14 cellular contexts compared by ENCODE assay signal in genomic region chr17:48513097-48513496, GRCh38. TPM values are rescaled to one million over a fixed set of nuclear protein-coding genes. Genes with fewer than 3 reads are reported as not detected.
DNase-seq lines count a peak whose midpoint lies in the region; ATAC-seq and TF ChIP-seq lines count a peak whose summit lies in the region.
"Had no signal": no experiment of that assay in that cellular context is flagged by ENCODE, and none has a peak within 500 bp of the region (broad histone marks: within the 10 kb centered on the region; RNA-seq: fewer than 3 reads in every experiment).

No MANE protein-coding gene starts in this region.

- intact Hi-C loops in sigmoid colon (cut with DNase I): no loop called here

- H3K27me3 Mint-ChIP-seq in activated CD8-positive, alpha-beta memory T cell treated with anti-CD3 and anti-CD28 coated beads, Interleukin-2, amount 10 ng/mL, durations not matched to agents 7 days and 5 days: peaks cover 34% of the 10 kb centered on the region
- H3K27me3 Mint-ChIP-seq in T-helper 1 cell treated with Interleukin-12 subunit alpha and Interleukin-12 subunit beta and Interleukin-4 antibody, amounts not matched to agents 30 μg/mL and 1 μg/mL, for 36 hours (ENCODE audit: low read depth): peaks cover 35% of the 10 kb centered on the region
- H3K27me3 Mint-ChIP-seq in effector memory CD8-positive, alpha-beta T cell: peaks cover 13 to 67% of the 10 kb centered on the region in 2 donors

- peak overlapping the region in 2 of 4 donors; percentile 44 to 55 for H3K27ac ChIP-seq in sigmoid colon

- in situ Hi-C loops in G401 (cut with HindIII; ENCODE audit: low sequenced_read_pairs): no loop called here
- in situ Hi-C loops in GM13977 (cut with MboI; ENCODE audit: low pct_unique_long_range_greater_than_20kb, low sequenced_read_pairs, unreplicated experiment): no loop called here

- 17 to 62% methylated on average over 7 of the region's 7 CpGs for WGBS in sigmoid colon, 2 donors

- DNase-seq in activated CD8-positive, alpha-beta memory T cell treated with anti-CD3 and anti-CD28 coated beads, Interleukin-2, amount 10 ng/mL, durations not matched to agents 7 days and 5 days: no peak
- DNase-seq in activated CD8-positive, alpha-beta memory T cell treated with anti-CD3 and anti-CD28 coated beads, Interleukin-2, amount 50 U/mL, for 48 hours: no peak
- no peak for DNase-seq in effector memory CD8-positive, alpha-beta T cell
- DNase-seq in sigmoid colon (no peak), G401 (ENCODE audit: low spot score) (no peak), GM13977 (ENCODE audit: low spot score) (no peak)
- DNase-seq: caudate nucleus, NCI-H1092 treated with DMSO at 0.1 percent for 48 hours, NCI-H524 treated with DMSO at 0.1 percent for 48 hours, SHP77 had no signal

- no peaks in the 10 kb centered on the region for H3K9me3 Mint-ChIP-seq in activated CD8-positive, alpha-beta memory T cell treated with anti-CD3 and anti-CD28 coated beads, Interleukin-2, amount 10 ng/mL, durations not matched to agents 7 days and 5 days (ENCODE audit: low read depth)
- H3K9me3 Mint-ChIP-seq in T-helper 1 cell treated with Interleukin-12 subunit alpha and Interleukin-12 subunit beta and Interleukin-4 antibody, amounts not matched to agents 30 μg/mL and 1 μg/mL, for 36 hours: no peaks in the 10 kb centered on the region
- H3K9me3 Mint-ChIP-seq in effector memory CD8-positive, alpha-beta T cell: no peaks in the 10 kb centered on the region

- peak overlapping the region; percentile 79 for H3K27ac Mint-ChIP-seq in activated CD8-positive, alpha-beta memory T cell treated with anti-CD3 and anti-CD28 coated beads, Interleukin-2, amount 10 ng/mL, durations not matched to agents 7 days and 5 days
- H3K27ac Mint-ChIP-seq in T-helper 1 cell treated with Interleukin-12 subunit alpha and Interleukin-12 subunit beta and Interleukin-4 antibody, amounts not matched to agents 30 μg/mL and 1 μg/mL, for 36 hours: peak overlapping the region; percentile 82
- peak overlapping the region in 1 of 2 donors; percentile 57 for H3K27ac Mint-ChIP-seq in effector memory CD8-positive, alpha-beta T cell

- no peaks in the 10 kb centered on the region for H3K9me3 ChIP-seq in sigmoid colon
- H3K9me3 ChIP-seq: HAP-1 had no signal

- CTCF ChIA-PET in activated CD8-positive, alpha-beta memory T cell treated with anti-CD3 and anti-CD28 coated beads, Interleukin-2, amount 10 ng/mL, durations not matched to agents 7 days and 5 days (lab: Charles Lee): interaction anchor here (0.6 to 3.4 kb wide), 9 partner anchors 8 to 161 kb away, joined by 3 to 16 read pairs (median 3); partner anchors contain the start of gene HOXB5

- H3K36me3 Mint-ChIP-seq in activated CD8-positive, alpha-beta memory T cell treated with anti-CD3 and anti-CD28 coated beads, Interleukin-2, amount 10 ng/mL, durations not matched to agents 7 days and 5 days: peaks cover 1% of the 10 kb centered on the region
- peaks cover 10% of the 10 kb centered on the region for H3K36me3 Mint-ChIP-seq in T-helper 1 cell treated with Interleukin-12 subunit alpha and Interleukin-12 subunit beta and Interleukin-4 antibody, amounts not matched to agents 30 μg/mL and 1 μg/mL, for 36 hours (ENCODE audit: low read depth)
- peaks cover 3% of the 10 kb centered on the region for H3K36me3 Mint-ChIP-seq in effector memory CD8-positive, alpha-beta T cell (ENCODE audit: insufficient read depth)

- ATAC-seq in activated CD8-positive, alpha-beta memory T cell treated with anti-CD3 and anti-CD28 coated beads, Interleukin-2, amount 10 ng/mL, durations not matched to agents 7 days and 5 days: peak; percentile 18
- ATAC-seq in effector memory CD8-positive, alpha-beta T cell (replicated peaks): no peak
- no peak for ATAC-seq in GM19023 (IDR thresholded peaks at IDR 0.05; ENCODE audit: unreplicated experiment)
- ATAC-seq: esophagus mucosa had no signal

- TF ChIP-seq POLR2A in sigmoid colon (IDR thresholded peaks at IDR 0.05): no peak

- H3K4me1 Mint-ChIP-seq in activated CD8-positive, alpha-beta memory T cell treated with anti-CD3 and anti-CD28 coated beads, Interleukin-2, amount 10 ng/mL, durations not matched to agents 7 days and 5 days: peaks cover 62% of the 10 kb centered on the region
- peaks cover 59% of the 10 kb centered on the region for H3K4me1 Mint-ChIP-seq in T-helper 1 cell treated with Interleukin-12 subunit alpha and Interleukin-12 subunit beta and Interleukin-4 antibody, amounts not matched to agents 30 μg/mL and 1 μg/mL, for 36 hours (ENCODE audit: low read depth)
- peaks cover 13 to 19% of the 10 kb centered on the region in 2 donors for H3K4me1 Mint-ChIP-seq in effector memory CD8-positive, alpha-beta T cell (ENCODE audit: low read depth in 2 of 2)

- no peak for TF ChIP-seq CTCF in sigmoid colon (IDR thresholded peaks at IDR 0.05)
- no peak for TF ChIP-seq CTCF in GM13977 (IDR thresholded peaks at IDR 0.05; ENCODE audit: extremely low read depth, insufficient read depth, missing control alignments)

- TF ChIP-seq EP300 in sigmoid colon (IDR thresholded peaks at IDR 0.05): no peak

- H3K4me3 ChIP-seq in sigmoid colon: peak overlapping the region in 3 of 4 donors; percentile 2 to 18 (median 15)
- H3K4me3 ChIP-seq: HAP-1 had no signal

- H3K4me1 ChIP-seq in sigmoid colon: peaks cover 0 to 7% (median 0%) of the 10 kb centered on the region in 4 donors

- peak overlapping the region; percentile 34 for H3K4me3 Mint-ChIP-seq in activated CD8-positive, alpha-beta memory T cell treated with anti-CD3 and anti-CD28 coated beads, Interleukin-2, amount 10 ng/mL, durations not matched to agents 7 days and 5 days
- peak overlapping the region; percentile 75 for H3K4me3 Mint-ChIP-seq in T-helper 1 cell treated with Interleukin-12 subunit alpha and Interleukin-12 subunit beta and Interleukin-4 antibody, amounts not matched to agents 30 μg/mL and 1 μg/mL, for 36 hours
- H3K4me3 Mint-ChIP-seq in effector memory CD8-positive, alpha-beta T cell: peak overlapping the region; percentile 53 to 61

- no peaks in the 10 kb centered on the region for H3K27me3 ChIP-seq in sigmoid colon

- no peaks in the 10 kb centered on the region for H3K36me3 ChIP-seq in sigmoid colon
- H3K36me3 ChIP-seq: HAP-1 had no signal

RNA-seq across cellular contexts. Expression of gene HOXB1, which starts 17.7 kb away (rescaled TPM):
- not detected for total RNA-seq in activated CD8-positive, alpha-beta memory T cell treated with anti-CD3 and anti-CD28 coated beads, Interleukin-2, amount 10 ng/mL, durations not matched to agents 7 days and 5 days
- total RNA-seq in sigmoid colon: under 1 TPM in 1 of 4 donors, not detected in 3; 0.27 TPM
- polyA plus RNA-seq in sigmoid colon: under 1 TPM in 2 of 3 donors, not detected in 1; 0.60 to 0.92 TPM
- total RNA-seq in G401 (2014; rRNA removed; shearing (Covaris generic)): not detected in 2 replicates

RNA-seq across cellular contexts. Expression of gene HOXB2, which starts 31.8 kb away (rescaled TPM):
- 10 to 100 TPM; 17.2 to 17.5 TPM for total RNA-seq in activated CD8-positive, alpha-beta memory T cell treated with anti-CD3 and anti-CD28 coated beads, Interleukin-2, amount 10 ng/mL, durations not matched to agents 7 days and 5 days
- total RNA-seq in sigmoid colon: 10 to 100 TPM; 44.9 to 86.1 (median 63.6) TPM
- 1 to 10 TPM; 1.6 to 7.8 (median 3.0) TPM for polyA plus RNA-seq in sigmoid colon
- 8.9 and 19.7 TPM in 2 replicates for total RNA-seq in G401 (2014; rRNA removed; shearing (Covaris generic))
